Comparison of ENCODE assay signal across 8 cellular contexts in genomic region chr1:176206961-176207902, GRCh38. TPM values are rescaled to one million over a fixed set of nuclear protein-coding genes. Genes with fewer than 3 reads are reported as not detected.
DNase-seq lines count a peak whose midpoint lies in the region; ATAC-seq and TF ChIP-seq lines count a peak whose summit lies in the region.

Gene COP1, minus strand, starts transcription at chr1:176207286. Its CDS starts 308 bp downstream, at chr1:176206978.

- H3K27me3 ChIP-seq in liver (ENCODE audit: control insufficient read depth in 4 of 4, insufficient read depth in 4 of 4, low read length in 3 of 4), result no peaks in the 10 kb centered on the region

- peak within 1 kb of the TSS; percentile 92 to 97 (median 94) for H3K4me3 ChIP-seq in liver (ENCODE audit: low read depth in 1 of 3, low read length in 3 of 3)

- peak; percentile 83 for ATAC-seq in GM19395 (IDR thresholded peaks at IDR 0.05; ENCODE audit: unreplicated experiment)
- ATAC-seq in HG03565 (IDR thresholded peaks at IDR 0.05; ENCODE audit: unreplicated experiment), result peak; percentile 81

- peaks cover 7 to 26% (median 21%) of the 10 kb centered on the region in 4 donors for H3K4me1 ChIP-seq in liver (ENCODE audit: control insufficient read depth in 4 of 4, insufficient read depth in 4 of 4, low read length in 3 of 4)

- H3K36me3 ChIP-seq in liver (ENCODE audit: control insufficient read depth in 4 of 4, insufficient read depth in 3 of 4, low read depth in 1 of 4, low read length in 3 of 4), result no peaks in the 10 kb centered on the region

- no peaks in the 10 kb centered on the region for H3K9me3 ChIP-seq in liver (ENCODE audit: control insufficient read depth in 4 of 4, low read length in 3 of 4)

- DNase-seq in CD1c-positive myeloid dendritic cell (ENCODE audit: extremely low spot score), result peak; percentile 99
- DNase-seq in NCI-H774 (lab: John Stamatoyannopoulos, UW), result peak; percentile 97
- peak; percentile 95 to 96 for DNase-seq in activated CD4-positive, alpha-beta T cell treated with anti-CD3 and anti-CD28 coated beads, Interleukin-2, amount 50 U/mL, for 4 hours
- DNase-seq in dermis blood vessel endothelial cell, result peak; percentile 97
- peak; percentile 97 for DNase-seq in stimulated activated CD4-positive, alpha-beta T cell treated with anti-CD3 and anti-CD28 coated beads, Interleukin-4, amount 100 ng/mL, for 24 hours

- H3K9ac ChIP-seq in liver (ENCODE audit: low read depth in 1 of 2, low read length in 2 of 2), result peak within 1 kb of the TSS; percentile 75 to 84

- H3K27ac ChIP-seq in liver (ENCODE audit: low read depth in 1 of 2, low read length in 2 of 2), result peak within 1 kb of the TSS; percentile 82 to 94

- peak; percentile 22 for TF ChIP-seq CTCF in liver (IDR thresholded peaks at IDR 0.05; ENCODE audit: low read depth, low read length, missing input control)

- WGBS in liver, result under 1% methylated on average over 92 of the region's 92 CpGs

- peak; percentile 28 to 55 for TF ChIP-seq RAD21 in liver (IDR thresholded peaks at IDR 0.05)

TF ChIP-seq in liver, 16 proteins besides CTCF, POLR2A, EP300 and RAD21:
- TF ChIP-seq TAF1 (conservative IDR thresholded peaks at IDR 0.05) (peak; percentile 54), ZBTB33 (IDR thresholded peaks at IDR 0.05) (peak; percentile 35), JUND (IDR thresholded peaks at IDR 0.05) (peak in 1 of 2 donors; percentile 43), HNF4A (conservative IDR thresholded peaks at IDR 0.05) (no peak), HNF4G (IDR thresholded peaks at IDR 0.05) (no peak), RXRA (IDR thresholded peaks at IDR 0.05) (peak; percentile 43 to 67), FOXA2 (IDR thresholded peaks at IDR 0.05) (no peak), YY1 (IDR thresholded peaks at IDR 0.05) (no peak), GABPA (IDR thresholded peaks at IDR 0.05 in 1 of 2, conservative IDR thresholded peaks at IDR 0.05 in 1 of 2) (peak; percentile 29 to 83), EGR1 (IDR thresholded peaks at IDR 0.05; ENCODE audit: low read depth in 2 of 2) (no peak), FOXA1 (IDR thresholded peaks at IDR 0.05) (peak; percentile 12), NR2F2 (IDR thresholded peaks at IDR 0.05) (no peak), SP1 (IDR thresholded peaks at IDR 0.05) (no peak)
- TF ChIP-seq, protein P1, sequence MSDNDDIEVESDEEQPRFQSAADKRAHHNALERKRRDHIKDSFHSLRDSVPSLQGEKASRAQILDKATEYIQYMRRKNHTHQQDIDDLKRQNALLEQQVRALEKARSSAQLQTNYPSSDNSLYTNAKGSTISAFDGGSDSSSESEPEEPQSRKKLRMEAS (IDR thresholded peaks at IDR 0.05), result peak; percentile 68
- TF ChIP-seq, protein P2, sequence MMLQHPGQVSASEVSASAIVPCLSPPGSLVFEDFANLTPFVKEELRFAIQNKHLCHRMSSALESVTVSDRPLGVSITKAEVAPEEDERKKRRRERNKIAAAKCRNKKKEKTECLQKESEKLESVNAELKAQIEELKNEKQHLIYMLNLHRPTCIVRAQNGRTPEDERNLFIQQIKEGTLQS (IDR thresholded peaks at IDR 0.05), result no peak
- TF ChIP-seq, protein P3, sequence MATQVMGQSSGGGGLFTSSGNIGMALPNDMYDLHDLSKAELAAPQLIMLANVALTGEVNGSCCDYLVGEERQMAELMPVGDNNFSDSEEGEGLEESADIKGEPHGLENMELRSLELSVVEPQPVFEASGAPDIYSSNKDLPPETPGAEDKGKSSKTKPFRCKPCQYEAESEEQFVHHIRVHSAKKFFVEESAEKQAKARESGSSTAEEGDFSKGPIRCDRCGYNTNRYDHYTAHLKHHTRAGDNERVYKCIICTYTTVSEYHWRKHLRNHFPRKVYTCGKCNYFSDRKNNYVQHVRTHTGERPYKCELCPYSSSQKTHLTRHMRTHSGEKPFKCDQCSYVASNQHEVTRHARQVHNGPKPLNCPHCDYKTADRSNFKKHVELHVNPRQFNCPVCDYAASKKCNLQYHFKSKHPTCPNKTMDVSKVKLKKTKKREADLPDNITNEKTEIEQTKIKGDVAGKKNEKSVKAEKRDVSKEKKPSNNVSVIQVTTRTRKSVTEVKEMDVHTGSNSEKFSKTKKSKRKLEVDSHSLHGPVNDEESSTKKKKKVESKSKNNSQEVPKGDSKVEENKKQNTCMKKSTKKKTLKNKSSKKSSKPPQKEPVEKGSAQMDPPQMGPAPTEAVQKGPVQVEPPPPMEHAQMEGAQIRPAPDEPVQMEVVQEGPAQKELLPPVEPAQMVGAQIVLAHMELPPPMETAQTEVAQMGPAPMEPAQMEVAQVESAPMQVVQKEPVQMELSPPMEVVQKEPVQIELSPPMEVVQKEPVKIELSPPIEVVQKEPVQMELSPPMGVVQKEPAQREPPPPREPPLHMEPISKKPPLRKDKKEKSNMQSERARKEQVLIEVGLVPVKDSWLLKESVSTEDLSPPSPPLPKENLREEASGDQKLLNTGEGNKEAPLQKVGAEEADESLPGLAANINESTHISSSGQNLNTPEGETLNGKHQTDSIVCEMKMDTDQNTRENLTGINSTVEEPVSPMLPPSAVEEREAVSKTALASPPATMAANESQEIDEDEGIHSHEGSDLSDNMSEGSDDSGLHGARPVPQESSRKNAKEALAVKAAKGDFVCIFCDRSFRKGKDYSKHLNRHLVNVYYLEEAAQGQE (IDR thresholded peaks at IDR 0.05), result peak; percentile 16
TF ChIP-seq in liver: peak in this region for 8.

RNA-seq across cellular contexts. Expression of gene COP1, which starts in this region (rescaled TPM):
- total RNA-seq in dermis blood vessel endothelial cell (65.2 and 68.5 TPM in 2 replicates), liver (10 to 100 TPM; 29.1 to 35.7 TPM)
- 10 to 100 TPM; 14.7 to 16.0 TPM for polyA plus RNA-seq in liver

Comparison
In these comparisons a context has a peak if more than half of its experiments do, and no peak if none do; other contexts are left out.
1. Peak in every context shown above with its lines: DNase-seq, ATAC-seq, H3K4me3 ChIP-seq and H3K27ac ChIP-seq.